Comparison of ENCODE assay signal across 9 cellular contexts in genomic region chr2:136057023-136057801, GRCh38.
DNase-seq lines count a peak whose midpoint lies in the region; ATAC-seq lines count a peak whose summit lies in the region.
"Had no signal": no experiment of that assay in that cellular context is flagged by ENCODE, and none has a peak within 500 bp of the region (broad histone marks: within the 10 kb centered on the region; RNA-seq: fewer than 3 reads in every experiment).

No MANE protein-coding gene starts in this region.

- peak; percentile 45 for ATAC-seq in HG03039 (IDR thresholded peaks at IDR 0.05; ENCODE audit: unreplicated experiment)

- DNase-seq in activated T-cell treated with anti-CD3 and anti-CD28 coated beads for 24 hours (ENCODE audit: low read depth) (peak; percentile 30), SHP77 (lab: John Stamatoyannopoulos, UW) (no peak), cardiac septum (ENCODE audit: low spot score) (no peak), anterior cingulate cortex (lab: John Stamatoyannopoulos, UW) (no peak)
- DNase-seq in activated T-cell treated with anti-CD3 and anti-CD28 coated beads, Interleukin-2, amount 50 U/mL, for 1 hour, result no peak
- DNase-seq in activated T-cell treated with anti-CD3 and anti-CD28 coated beads, Interleukin-2, amount 50 U/mL, for 48 hours, result peak; percentile 63 to 72
- peak; percentile 33 for DNase-seq in stimulated activated naive CD4-positive, alpha-beta T cell treated with Interleukin-2 at 50 U/mL for 16 hours (lab: John Stamatoyannopoulos, UW)
- DNase-seq: ACHN had no signal

- intact Hi-C loops in cardiac septum (cut with DNase I), result no loop called here

Comparison
In these comparisons a context has a peak if more than half of its experiments do, and no peak if none do; other contexts are left out.
1. DNase-seq: peak in activated T-cell treated with anti-CD3 and anti-CD28 coated beads for 24 hours (single experiment), activated T-cell treated with anti-CD3 and anti-CD28 coated beads, Interleukin-2, amount 50 U/mL, for 48 hours (2 of 2) and stimulated activated naive CD4-positive, alpha-beta T cell treated with Interleukin-2 at 50 U/mL for 16 hours (single experiment); none in activated T-cell treated with anti-CD3 and anti-CD28 coated beads, Interleukin-2, amount 50 U/mL, for 1 hour (single experiment), SHP77 (0 of 2), cardiac septum (single experiment) and anterior cingulate cortex (0 of 58).